ENCODE assay signal across 24 cellular contexts in the genomic region with DNA sequence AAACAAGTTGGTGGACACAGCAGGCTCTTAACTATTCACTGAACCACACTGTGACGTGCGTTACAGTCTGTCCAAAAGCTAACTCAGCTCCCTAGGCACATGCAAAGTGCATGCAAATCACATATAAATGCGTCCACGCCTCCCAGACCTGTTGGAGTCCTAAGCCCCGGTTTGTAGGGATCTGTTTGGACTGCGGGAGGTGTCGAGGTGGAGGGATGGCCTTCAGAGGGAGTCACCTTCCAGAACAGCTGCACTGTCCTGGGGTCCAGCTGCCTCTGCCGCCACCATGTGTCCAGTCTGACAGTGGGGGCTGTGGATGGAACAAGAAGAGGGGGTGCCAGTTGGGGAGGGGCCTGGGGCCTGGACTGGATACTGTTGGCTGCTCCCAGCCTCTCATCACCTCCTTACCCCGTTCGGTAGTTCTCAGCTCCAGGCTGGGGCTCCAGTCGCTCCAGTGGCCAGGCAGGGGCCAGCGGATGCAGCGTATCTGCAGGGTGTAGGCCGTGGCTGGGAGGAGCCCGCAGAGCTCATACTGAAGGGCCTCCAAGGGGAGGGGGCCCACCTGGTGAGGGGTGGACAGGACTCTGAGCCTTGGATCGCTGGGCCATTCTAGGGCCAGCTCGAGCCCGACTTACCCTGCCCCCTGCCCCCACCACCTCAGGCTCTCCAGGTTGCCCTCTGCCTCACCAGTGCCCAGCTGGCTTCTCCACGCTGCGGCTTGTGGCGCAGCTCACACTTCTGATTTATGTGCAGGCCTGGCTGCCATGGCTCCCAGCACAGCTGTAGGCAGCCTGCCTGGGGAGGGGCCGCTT. TPM values are rescaled to one million over a fixed set of nuclear protein-coding genes. Genes with fewer than 3 reads are reported as not detected.
A peak's percentile ranks its signal among the peaks of the same experiment; 100 is the strongest.
DNase-seq lines count a peak whose midpoint lies in the region; TF ChIP-seq lines count a peak whose summit lies in the region.
"Had no signal": no experiment of that assay in that cellular context is flagged by ENCODE, and none has a peak within 500 bp of the region (broad histone marks: within the 10 kb centered on the region; RNA-seq: fewer than 3 reads in every experiment).

No MANE protein-coding gene starts in this region.

- H3K27me3 Mint-ChIP-seq in chondrocyte (ENCODE audit: low read depth): peaks cover 1% of the 10 kb centered on the region
- H3K27me3 Mint-ChIP-seq: CD4-positive, CD25-positive, alpha-beta regulatory T cell; stimulated activated naive CD8-positive, alpha-beta T cell treated with anti-CD3 and anti-CD28 coated beads, Interleukin-15, amount 100 ng/mL, for 72 hours; T-cell had no signal

- CTCF ChIA-PET in HEK293 (lab: Yijun Ruan, JAX): interaction anchor here (1.4 kb wide), 1 partner anchor 44 kb away, joined by 5 read pairs; no protein-coding TSS in a partner anchor

- DNase-seq in NCI-H526 (lab: John Stamatoyannopoulos, UW) (peak; percentile 100), chondrocyte (ENCODE audit: low spot score) (peak; percentile 38), T-helper 9 cell (no peak), A172 (ENCODE audit: low spot score) (no peak), NCI-H1930 (lab: John Stamatoyannopoulos, UW) (no peak)
- DNase-seq: activated gamma-delta T cell; CD4-positive, CD25-positive, alpha-beta regulatory T cell; effector memory CD4-positive, alpha-beta T cell; hippocampal formation; Kasumi-1; left ventricle myocardium superior; midbrain; NCI-H1694 treated with DMSO at 0.1 percent for 48 hours; NCI-H2227 treated with DMSO at 0.1 percent for 48 hours; posterior cingulate gyrus; stimulated activated naive CD8-positive, alpha-beta T cell treated with anti-CD3 and anti-CD28 coated beads, Interleukin-15, amount 100 ng/mL, for 72 hours; T-cell had no signal

- POLR2A ChIA-PET in HEK293 (lab: Yijun Ruan, JAX): no interaction called here

- no peaks in the 10 kb centered on the region for H3K36me3 Mint-ChIP-seq in chondrocyte (ENCODE audit: low read depth)
- H3K36me3 Mint-ChIP-seq: brain; CD4-positive, CD25-positive, alpha-beta regulatory T cell; T-cell had no signal

- TF ChIP-seq CTCF in HEK293 (tag by site-specific recombination; IDR thresholded peaks at IDR 0.05): 0 out of 2 replicates have a peak, but pooled peaks have one; percentile 10
- no peak for TF ChIP-seq CTCF in chondrocyte (IDR thresholded peaks at IDR 0.05)
- TF ChIP-seq CTCF in neutrophil (IDR thresholded peaks at IDR 0.05): no peak

- H3K27ac ChIP-seq in HEK293 (ENCODE audit: extremely low read depth, low read depth, low read length) (no peak overlapping the region), neutrophil (peak overlapping the region; percentile 60)
- H3K27ac ChIP-seq: esophagus muscularis mucosa, PC-9, tibial nerve had no signal

- H3K27me3 ChIP-seq in neutrophil: no peaks in the 10 kb centered on the region
- H3K27me3 ChIP-seq: esophagus muscularis mucosa, tibial nerve had no signal

- H3K27ac Mint-ChIP-seq in chondrocyte (ENCODE audit: unreplicated experiment): no peak overlapping the region
- H3K27ac Mint-ChIP-seq: CD4-positive, CD25-positive, alpha-beta regulatory T cell; T-cell had no signal

- H3K9me3 Mint-ChIP-seq in chondrocyte (ENCODE audit: low read depth): no peaks in the 10 kb centered on the region
- H3K9me3 Mint-ChIP-seq: CD4-positive, CD25-positive, alpha-beta regulatory T cell; nephron; stimulated activated naive CD8-positive, alpha-beta T cell treated with anti-CD3 and anti-CD28 coated beads, Interleukin-15, amount 100 ng/mL, for 72 hours; T-cell had no signal

- H3K36me3 ChIP-seq in HEK293 (ENCODE audit: control insufficient read depth in 2 of 2, insufficient read depth in 1 of 2, low read length in 2 of 2) (no peaks in the 10 kb centered on the region), neutrophil (peaks cover 100% of the 10 kb centered on the region)
- H3K36me3 ChIP-seq: esophagus muscularis mucosa, tibial nerve had no signal

- H3K4me1 ChIP-seq in HEK293 (ENCODE audit: control insufficient read depth, insufficient read depth, low read length) (no peaks in the 10 kb centered on the region), neutrophil (ENCODE audit: control insufficient read depth in 1 of 2, insufficient read depth in 1 of 2, low read depth in 1 of 2, low read length in 1 of 2) (peaks cover 16 to 27% of the 10 kb centered on the region in 2 experiments)
- H3K4me1 ChIP-seq: esophagus muscularis mucosa, tibial nerve had no signal

- no peak overlapping the region for H3K4me3 Mint-ChIP-seq in chondrocyte (ENCODE audit: unreplicated experiment)
- H3K4me3 Mint-ChIP-seq: brain; CD4-positive, CD25-positive, alpha-beta regulatory T cell; nephron; stimulated activated naive CD8-positive, alpha-beta T cell treated with anti-CD3 and anti-CD28 coated beads, Interleukin-15, amount 100 ng/mL, for 72 hours; T-cell had no signal

- H3K4me3 ChIP-seq in HEK293 (ENCODE audit: low read depth, low read length) (no peak overlapping the region), neutrophil (ENCODE audit: low read depth in 1 of 2, low read length in 1 of 2) (no peak overlapping the region)
- H3K4me3 ChIP-seq: esophagus muscularis mucosa, PC-9, tibial nerve had no signal

- H3K9me3 ChIP-seq in HEK293 (ENCODE audit: control insufficient read depth, insufficient read depth, low read depth, low read length) (no peaks in the 10 kb centered on the region), neutrophil (peaks cover 4% of the 10 kb centered on the region)
- H3K9me3 ChIP-seq: esophagus muscularis mucosa, tibial nerve had no signal

- no peaks in the 10 kb centered on the region for H3K4me1 Mint-ChIP-seq in chondrocyte (ENCODE audit: low read depth)
- H3K4me1 Mint-ChIP-seq: CD4-positive, CD25-positive, alpha-beta regulatory T cell; stimulated activated naive CD8-positive, alpha-beta T cell treated with anti-CD3 and anti-CD28 coated beads, Interleukin-15, amount 100 ng/mL, for 72 hours; T-cell had no signal

TF ChIP-seq in HEK293, 187 proteins besides CTCF, POLR2A, EP300 and RAD21 (continues in another document):
- no peak for TF ChIP-seq ZNF48 (tag by site-specific recombination; IDR thresholded peaks at IDR 0.05)
- TF ChIP-seq ZNF121 (tag by site-specific recombination; IDR thresholded peaks at IDR 0.05): no peak
- TF ChIP-seq, protein P1, sequence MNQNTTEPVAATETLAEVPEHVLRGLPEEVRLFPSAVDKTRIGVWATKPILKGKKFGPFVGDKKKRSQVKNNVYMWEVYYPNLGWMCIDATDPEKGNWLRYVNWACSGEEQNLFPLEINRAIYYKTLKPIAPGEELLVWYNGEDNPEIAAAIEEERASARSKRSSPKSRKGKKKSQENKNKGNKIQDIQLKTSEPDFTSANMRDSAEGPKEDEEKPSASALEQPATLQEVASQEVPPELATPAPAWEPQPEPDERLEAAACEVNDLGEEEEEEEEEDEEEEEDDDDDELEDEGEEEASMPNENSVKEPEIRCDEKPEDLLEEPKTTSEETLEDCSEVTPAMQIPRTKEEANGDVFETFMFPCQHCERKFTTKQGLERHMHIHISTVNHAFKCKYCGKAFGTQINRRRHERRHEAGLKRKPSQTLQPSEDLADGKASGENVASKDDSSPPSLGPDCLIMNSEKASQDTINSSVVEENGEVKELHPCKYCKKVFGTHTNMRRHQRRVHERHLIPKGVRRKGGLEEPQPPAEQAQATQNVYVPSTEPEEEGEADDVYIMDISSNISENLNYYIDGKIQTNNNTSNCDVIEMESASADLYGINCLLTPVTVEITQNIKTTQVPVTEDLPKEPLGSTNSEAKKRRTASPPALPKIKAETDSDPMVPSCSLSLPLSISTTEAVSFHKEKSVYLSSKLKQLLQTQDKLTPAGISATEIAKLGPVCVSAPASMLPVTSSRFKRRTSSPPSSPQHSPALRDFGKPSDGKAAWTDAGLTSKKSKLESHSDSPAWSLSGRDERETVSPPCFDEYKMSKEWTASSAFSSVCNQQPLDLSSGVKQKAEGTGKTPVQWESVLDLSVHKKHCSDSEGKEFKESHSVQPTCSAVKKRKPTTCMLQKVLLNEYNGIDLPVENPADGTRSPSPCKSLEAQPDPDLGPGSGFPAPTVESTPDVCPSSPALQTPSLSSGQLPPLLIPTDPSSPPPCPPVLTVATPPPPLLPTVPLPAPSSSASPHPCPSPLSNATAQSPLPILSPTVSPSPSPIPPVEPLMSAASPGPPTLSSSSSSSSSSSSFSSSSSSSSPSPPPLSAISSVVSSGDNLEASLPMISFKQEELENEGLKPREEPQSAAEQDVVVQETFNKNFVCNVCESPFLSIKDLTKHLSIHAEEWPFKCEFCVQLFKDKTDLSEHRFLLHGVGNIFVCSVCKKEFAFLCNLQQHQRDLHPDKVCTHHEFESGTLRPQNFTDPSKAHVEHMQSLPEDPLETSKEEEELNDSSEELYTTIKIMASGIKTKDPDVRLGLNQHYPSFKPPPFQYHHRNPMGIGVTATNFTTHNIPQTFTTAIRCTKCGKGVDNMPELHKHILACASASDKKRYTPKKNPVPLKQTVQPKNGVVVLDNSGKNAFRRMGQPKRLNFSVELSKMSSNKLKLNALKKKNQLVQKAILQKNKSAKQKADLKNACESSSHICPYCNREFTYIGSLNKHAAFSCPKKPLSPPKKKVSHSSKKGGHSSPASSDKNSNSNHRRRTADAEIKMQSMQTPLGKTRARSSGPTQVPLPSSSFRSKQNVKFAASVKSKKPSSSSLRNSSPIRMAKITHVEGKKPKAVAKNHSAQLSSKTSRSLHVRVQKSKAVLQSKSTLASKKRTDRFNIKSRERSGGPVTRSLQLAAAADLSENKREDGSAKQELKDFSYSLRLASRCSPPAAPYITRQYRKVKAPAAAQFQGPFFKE (tag by site-specific recombination; IDR thresholded peaks at IDR 0.05; ENCODE audit: borderline replicate concordance): no peak
- no peak for TF ChIP-seq ZNF610 (tag by site-specific recombination; IDR thresholded peaks at IDR 0.05; ENCODE audit: borderline replicate concordance)

RNA-seq across cellular contexts. Expression of a gene that starts 7.9 kb away (rescaled TPM):
- total RNA-seq in chondrocyte: 51.3 to 68.5 TPM (median 53.2 TPM) in 3 replicates
- 68.1 and 99.0 TPM in 2 replicates for total RNA-seq in A172 (2014; rRNA removed; shearing (Covaris generic))

RNA-seq across cellular contexts. Expression of a gene that starts 10.7 kb away (rescaled TPM):
- total RNA-seq in chondrocyte: not detected in 3 replicates
- not detected in 2 replicates for total RNA-seq in A172 (2014; rRNA removed; shearing (Covaris generic))
- total RNA-seq: PC-9 had no signal

RNA-seq across cellular contexts. Expression of a gene that starts 21.8 kb away (rescaled TPM):
- total RNA-seq in chondrocyte: 4.5 to 7.3 TPM (median 6.2 TPM) in 3 replicates
- total RNA-seq in A172 (2014; rRNA removed; shearing (Covaris generic)): 5.8 and 9.2 TPM in 2 replicates
- total RNA-seq: CD4-positive, CD25-positive, alpha-beta regulatory T cell had no signal

Comparison
In these comparisons a context has a peak if more than half of its experiments do, and no peak if none do; other contexts are left out.
1. DNase-seq: peak in NCI-H526 (2 of 2) and chondrocyte (single experiment); none in T-helper 9 cell (single experiment), A172 (single experiment) and NCI-H1930 (0 of 2).